10 cellular contexts compared by ENCODE assay signal in genomic region chr6:53066874-53067273, GRCh38. TPM values are rescaled to one million over a fixed set of nuclear protein-coding genes. Genes with fewer than 3 reads are reported as not detected.
DNase-seq lines count a peak whose midpoint lies in the region; ATAC-seq and TF ChIP-seq lines count a peak whose summit lies in the region.
"Had no signal": no experiment of that assay in that cellular context is flagged by ENCODE, and none has a peak within 500 bp of the region (broad histone marks: within the 10 kb centered on the region; RNA-seq: fewer than 3 reads in every experiment).

No MANE protein-coding gene starts in this region.

- H3K36me3 ChIP-seq in KMS-11 (ENCODE audit: insufficient read depth), result no peaks in the 10 kb centered on the region
- H3K36me3 ChIP-seq in heart right ventricle, result peaks cover 0 to 38% (median under 1%) of the 10 kb centered on the region in 9 donors

- H3K9me3 Mint-ChIP-seq in CD4-positive, alpha-beta T cell, result no peaks in the 10 kb centered on the region
- no peaks in the 10 kb centered on the region for H3K9me3 Mint-ChIP-seq in central memory CD8-positive, alpha-beta T cell
- H3K9me3 Mint-ChIP-seq in nephron progenitor cell, result no peaks in the 10 kb centered on the region

- intact Hi-C loops in CD4-positive, alpha-beta T cell (cut with DNase I, micrococcal nuclease), result loop anchor here in 1 of 2 experiments (5.0 kb wide), 2 partner anchors 395 to 585 kb away; partner anchors contain the start of gene TMEM14A
- intact Hi-C loops in heart right ventricle (cut with DNase I), result no loop called here

- POLR2A ChIA-PET in CD4-positive, alpha-beta T cell (lab: Charles Lee), result interaction anchor here (1.3 kb wide), 1 partner anchor 402 kb away, joined by 3 read pairs; no protein-coding TSS in a partner anchor

- no peak overlapping the region for H3K27ac ChIP-seq in CD4-positive, alpha-beta T cell (ENCODE audit: low read depth, low read length)
- H3K27ac ChIP-seq in KMS-11, result no peak overlapping the region
- peak overlapping the region in 4 of 10 donors; percentile 23 to 96 (median 93) for H3K27ac ChIP-seq in heart right ventricle

- no peaks in the 10 kb centered on the region for H3K27me3 ChIP-seq in CD4-positive, alpha-beta T cell (ENCODE audit: control insufficient read depth, insufficient read depth, low read length)
- H3K27me3 ChIP-seq in KMS-11 (ENCODE audit: insufficient read depth, low read depth) (no peaks in the 10 kb centered on the region), heart right ventricle (no peaks in the 10 kb centered on the region)

- peaks cover 53% of the 10 kb centered on the region for H3K4me1 Mint-ChIP-seq in CD4-positive, alpha-beta T cell (ENCODE audit: low read depth)
- H3K4me1 Mint-ChIP-seq in central memory CD8-positive, alpha-beta T cell, result peaks cover 44% of the 10 kb centered on the region
- peaks cover 31% of the 10 kb centered on the region for H3K4me1 Mint-ChIP-seq in nephron progenitor cell

- H3K79me2 ChIP-seq in KMS-11 (ENCODE audit: insufficient read depth, low read depth), result peaks cover 31% of the 10 kb centered on the region; the same call in 1 of the 2 replicates

- WGBS in heart right ventricle, 2 donors, result 79 to 83% methylated on average over 2 of the region's 2 CpGs

- no peak overlapping the region for H2AFZ ChIP-seq in KMS-11 (ENCODE audit: low read depth)

- peak overlapping the region; percentile 72 for H3K4me2 ChIP-seq in KMS-11

- no peak overlapping the region for H3K9ac ChIP-seq in KMS-11

- CTCF ChIA-PET in CD4-positive, alpha-beta T cell (lab: Charles Lee), result interaction anchor here (1.1 to 4.0 kb wide), 4 partner anchors 13 to 73 kb away, joined by 3 to 24 read pairs (median 6); partner anchors contain the start of gene GSTA4

- H3K4me1 ChIP-seq in KMS-11 (ENCODE audit: low read depth, poor library complexity, severe bottlenecking) (peaks cover 58% of the 10 kb centered on the region), heart right ventricle (peaks cover 5 to 51% (median 36%) of the 10 kb centered on the region in 9 donors)

- H3K4me3 Mint-ChIP-seq in CD4-positive, alpha-beta T cell, result peak overlapping the region; percentile 97
- H3K4me3 Mint-ChIP-seq in central memory CD8-positive, alpha-beta T cell, result peak overlapping the region; percentile 95
- peak overlapping the region; percentile 97 for H3K4me3 Mint-ChIP-seq in nephron progenitor cell

- H3K27ac Mint-ChIP-seq in CD4-positive, alpha-beta T cell, result peak overlapping the region; percentile 92
- no peak overlapping the region for H3K27ac Mint-ChIP-seq in central memory CD8-positive, alpha-beta T cell (ENCODE audit: low read depth)
- no peak overlapping the region for H3K27ac Mint-ChIP-seq in nephron progenitor cell

- H3K27me3 Mint-ChIP-seq in CD4-positive, alpha-beta T cell, result no peaks in the 10 kb centered on the region
- no peaks in the 10 kb centered on the region for H3K27me3 Mint-ChIP-seq in central memory CD8-positive, alpha-beta T cell
- H3K27me3 Mint-ChIP-seq in nephron progenitor cell (ENCODE audit: low read depth, poor library complexity), result peaks cover 4% of the 10 kb centered on the region

- ATAC-seq in CD4-positive, alpha-beta T cell (ENCODE audit: poor library complexity), result no peak
- ATAC-seq in central memory CD8-positive, alpha-beta T cell (replicated peaks; ENCODE audit: extremely low read depth, poor library complexity, severe bottlenecking), result no peak
- no peak for ATAC-seq in heart right ventricle

- DNase-seq in CD4-positive, alpha-beta T cell, result no peak
- no peak for DNase-seq in central memory CD8-positive, alpha-beta T cell (ENCODE audit: low spot score in 2 of 2)
- DNase-seq in nephron progenitor cell (no peak), NCI-H146 (lab: John Stamatoyannopoulos, UW) (no peak), DMS 273 treated with DMSO at 0.1 percent for 48 hours (lab: John Stamatoyannopoulos, UW) (no peak), NCI-H2196 treated with DMSO at 0.1 percent for 48 hours (lab: John Stamatoyannopoulos, UW; ENCODE audit: unreplicated experiment) (no peak), heart right ventricle (no peak)
- DNase-seq: activated effector memory CD4-positive, alpha-beta T cell treated with Interleukin-2 at 50 U/mL for 16 hours; NCI-H1436 had no signal

- no peak for TF ChIP-seq CTCF in CD4-positive, alpha-beta T cell (IDR thresholded peaks at IDR 0.05)
- TF ChIP-seq CTCF in KMS-11 (conservative IDR thresholded peaks at IDR 0.05; ENCODE audit: low read depth, low read length) (no peak), nephron progenitor cell (IDR thresholded peaks at IDR 0.05) (no peak), heart right ventricle (IDR thresholded peaks at IDR 0.05) (no peak)

- no peaks in the 10 kb centered on the region for H3K9me3 ChIP-seq in CD4-positive, alpha-beta T cell (ENCODE audit: control insufficient read depth, low read length)
- H3K9me3 ChIP-seq in heart right ventricle, result no peaks in the 10 kb centered on the region

- peaks cover 26% of the 10 kb centered on the region for H3K36me3 Mint-ChIP-seq in CD4-positive, alpha-beta T cell (ENCODE audit: low read depth)
- peaks cover 13% of the 10 kb centered on the region for H3K36me3 Mint-ChIP-seq in central memory CD8-positive, alpha-beta T cell (ENCODE audit: insufficient read depth)
- H3K36me3 Mint-ChIP-seq in nephron progenitor cell (ENCODE audit: low read depth), result peaks cover 11% of the 10 kb centered on the region

- H3K4me3 ChIP-seq in KMS-11 (IDR thresholded peaks at IDR 0.05; ENCODE audit: insufficient read depth, low read depth, low read length), result no peak overlapping the region
- H3K4me3 ChIP-seq in heart right ventricle, result peak overlapping the region in 5 of 10 donors; percentile 78 to 94 (median 89)

- H4K20me1 ChIP-seq in KMS-11 (ENCODE audit: insufficient read depth), result no peaks in the 10 kb centered on the region

RNA-seq across cellular contexts. Expression of gene FBXO9, which starts 1.7 kb away (rescaled TPM):
- total RNA-seq in CD4-positive, alpha-beta T cell, result 10 to 100 TPM; 67.3 to 77.0 TPM
- total RNA-seq in heart right ventricle, result 10 to 100 TPM; 46.5 to 80.8 (median 63.0) TPM
- 10 to 100 TPM; 16.8 to 34.0 TPM for polyA plus RNA-seq in heart right ventricle

RNA-seq across cellular contexts. Expression of gene CILK1, which starts 5.2 kb away (rescaled TPM):
- total RNA-seq in CD4-positive, alpha-beta T cell, result 1 to 10 TPM; 4.0 to 4.3 TPM
- total RNA-seq in heart right ventricle, result 10 to 100 TPM in 5 of 10 donors, 1 to 10 TPM in 5; 6.6 to 14.4 (median 10.2) TPM
- 1 to 10 TPM; 1.1 to 4.5 TPM for polyA plus RNA-seq in heart right ventricle
